Comparison of ENCODE assay signal across 9 cellular contexts in genomic region chr2:74715880-74716279, GRCh38.
A peak's percentile ranks its signal among the peaks of the same experiment; 100 is the strongest.
DNase-seq lines count a peak whose midpoint lies in the region; ATAC-seq and TF ChIP-seq lines count a peak whose summit lies in the region.
"Had no signal": no experiment of that assay in that cellular context is flagged by ENCODE, and none has a peak within 500 bp of the region (broad histone marks: within the 10 kb centered on the region; RNA-seq: fewer than 3 reads in every experiment).

No MANE protein-coding gene starts in this region.

- H3K9me3 ChIP-seq in HUES48 (ENCODE audit: control insufficient read depth, insufficient read depth, low read length), result no peaks in the 10 kb centered on the region
- H3K9me3 ChIP-seq in breast epithelium, result no peaks in the 10 kb centered on the region
- H3K9me3 ChIP-seq in mucosa of rectum (ENCODE audit: control insufficient read depth in 2 of 2, low read length in 2 of 2), result no peaks in the 10 kb centered on the region

- CTCF ChIA-PET in AG04449 (lab: Yijun Ruan, JAX), result interaction anchor here (1.3 to 12.1 kb wide), 22 partner anchors 8 to 188 kb away, joined by 3 to 225 read pairs (median 10); partner anchors contain the start of gene HK2

- H3K27me3 ChIP-seq in HUES48 (ENCODE audit: control insufficient read depth, insufficient read depth, low read length) (peaks cover 27% of the 10 kb centered on the region), breast epithelium (no peaks in the 10 kb centered on the region), mucosa of rectum (ENCODE audit: control insufficient read depth in 2 of 2, insufficient read depth in 2 of 2, low read length in 2 of 2) (peaks cover 0 to 2% of the 10 kb centered on the region in 2 donors)

- intact Hi-C loops in breast epithelium (cut with DNase I; ENCODE audit: low total_unique reads), result no loop called here
- intact Hi-C loops in left ventricle myocardium superior (cut with micrococcal nuclease), result loop anchor here (2.0 kb wide), 1 partner anchor 161 kb away; no protein-coding TSS in a partner anchor

- H3K4me1 ChIP-seq in HUES48 (ENCODE audit: control insufficient read depth, insufficient read depth, low read length) (no peaks in the 10 kb centered on the region), breast epithelium (no peaks in the 10 kb centered on the region), mucosa of rectum (ENCODE audit: control insufficient read depth in 2 of 2, insufficient read depth in 2 of 2, low read length in 2 of 2) (peaks cover 8 to 36% of the 10 kb centered on the region in 2 donors)

- H3K9ac ChIP-seq in HUES48 (ENCODE audit: low read depth, low read length) (no peak overlapping the region), mucosa of rectum (ENCODE audit: low read depth in 1 of 2, low read length in 2 of 2) (peak overlapping the region; percentile 60 to 87)

- TF ChIP-seq POLR2A in breast epithelium (IDR thresholded peaks at IDR 0.05), result no peak

- no peaks in the 10 kb centered on the region for H3K36me3 ChIP-seq in HUES48 (ENCODE audit: control insufficient read depth, insufficient read depth, low read length)
- H3K36me3 ChIP-seq in breast epithelium, result no peaks in the 10 kb centered on the region
- H3K36me3 ChIP-seq in mucosa of rectum (ENCODE audit: control insufficient read depth in 2 of 2, insufficient read depth in 2 of 2, low read length in 2 of 2), result no peaks in the 10 kb centered on the region

- TF ChIP-seq CTCF in AG04449 (IDR thresholded peaks at IDR 0.05; ENCODE audit: insufficient read depth, low read length, missing control alignments) (no peak), breast epithelium (IDR thresholded peaks at IDR 0.05) (no peak)

- POLR2A ChIA-PET in AG04449 (lab: Yijun Ruan, JAX), result interaction anchor here (0.5 kb wide), 1 partner anchor 32 kb away, joined by 3 read pairs; no protein-coding TSS in a partner anchor

- peak overlapping the region; percentile 61 for H3K4me3 ChIP-seq in AG04449 (ENCODE audit: low read depth, low read length)
- peak overlapping the region; percentile 72 for H3K4me3 ChIP-seq in HUES48 (ENCODE audit: low read depth, low read length)
- H3K4me3 ChIP-seq in breast epithelium, result peak overlapping the region; percentile 39 to 74 (median 60)
- peak overlapping the region; percentile 77 to 82 for H3K4me3 ChIP-seq in mucosa of rectum (ENCODE audit: low read length in 2 of 2)

- ATAC-seq in left ventricle myocardium superior, result no peak

- no peak overlapping the region for H3K27ac ChIP-seq in HUES48 (ENCODE audit: low read depth, low read length)
- peak overlapping the region in 1 of 2 donors; percentile 57 for H3K27ac ChIP-seq in breast epithelium
- H3K27ac ChIP-seq in mucosa of rectum (ENCODE audit: low read depth in 2 of 2, low read length in 2 of 2), result peak overlapping the region; percentile 82 to 84

- DNase-seq in AG04449 (ENCODE audit: low read depth, low spot score) (no peak), breast epithelium (ENCODE audit: low spot score in 2 of 2) (no peak), UCSD-AML1 (lab: John Stamatoyannopoulos, UW; ENCODE audit: unreplicated experiment) (no peak), NCI-H774 (lab: John Stamatoyannopoulos, UW) (no peak), left ventricle myocardium superior (no peak), putamen (ENCODE audit: low spot score) (no peak)
- DNase-seq: NCI-H1436 treated with DMSO at 0.1 percent for 48 hours had no signal
